Comparison of ENCODE assay signal across 18 cellular contexts in the genomic region with DNA sequence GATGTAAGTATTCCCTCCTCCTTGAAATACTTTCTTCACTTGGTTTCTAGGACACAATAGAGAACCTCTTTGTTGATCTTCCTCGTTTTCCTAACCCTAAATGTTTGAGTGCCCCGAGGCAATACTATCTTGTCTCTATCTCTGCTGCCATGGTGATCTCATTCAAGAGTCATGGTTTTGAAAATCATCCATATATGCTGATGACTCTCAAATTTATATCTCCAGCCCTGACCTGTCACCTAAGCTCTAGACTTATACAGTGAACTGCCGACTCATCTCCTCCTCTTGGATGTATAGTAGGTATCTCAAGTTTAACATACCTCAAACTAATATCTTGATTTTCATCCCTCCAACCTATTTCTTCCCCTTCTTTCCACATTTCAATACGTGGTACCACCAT.
DNase-seq lines count a peak whose midpoint lies in the region; ATAC-seq and TF ChIP-seq lines count a peak whose summit lies in the region.
"Had no signal": no experiment of that assay in that cellular context is flagged by ENCODE, and none has a peak within 500 bp of the region (broad histone marks: within the 10 kb centered on the region; RNA-seq: fewer than 3 reads in every experiment).

No MANE protein-coding gene starts in this region.

- 92 to 96% (median 94%) methylated on average over 4 of the region's 4 CpGs for WGBS in psoas muscle, 3 donors
- 87 to 90% methylated on average over 4 of the region's 4 CpGs for WGBS in transverse colon (ENCODE audit: low coverage in 1 of 2), 2 donors

- H3K4me1 Mint-ChIP-seq in CD4-positive, alpha-beta memory T cell, result peaks cover 6 to 9% (median 7%) of the 10 kb centered on the region in 4 donors

- no peak for TF ChIP-seq POLR2A in transverse colon (IDR thresholded peaks at IDR 0.05)

- H3K9ac ChIP-seq in PC-3 (ENCODE audit: low read length), result no peak overlapping the region

- POLR2A ChIA-PET in PC-3 (lab: Charles Lee; ENCODE audit: unreplicated experiment), result no interaction called here
- POLR2A ChIA-PET in CD4-positive, alpha-beta memory T cell (lab: Charles Lee; ENCODE audit: partially characterized antibody), result no interaction called here

- no peaks in the 10 kb centered on the region for H3F3A ChIP-seq in PC-3 (ENCODE audit: low read length, unreplicated experiment)

- in situ Hi-C loops in transverse colon (cut with MboI; ENCODE audit: low pct_ligation_motif_present in 1 of 4, low pct_unique_long_range_greater_than_20kb in 1 of 4, low sequenced_read_pairs in 3 of 4), result loop anchor here in 2 of 4 donors (10.0 to 25.0 kb wide), 2 partner anchors 459 to 461 kb away; no protein-coding TSS in a partner anchor

- H3K4me3 ChIP-seq in PC-3 (ENCODE audit: low read length) (no peak overlapping the region), psoas muscle (no peak overlapping the region), transverse colon (no peak overlapping the region)
- H3K4me3 ChIP-seq in CD4-positive, alpha-beta memory T cell (ENCODE audit: low read length in 2 of 2), result no peak overlapping the region

- no peak overlapping the region for H3K4me2 ChIP-seq in PC-3 (ENCODE audit: low read length)

- no peak overlapping the region for H2AFZ ChIP-seq in PC-3 (ENCODE audit: low read length)

- H3K4me1 ChIP-seq in PC-3 (ENCODE audit: insufficient read depth, low read length) (peaks cover 15% of the 10 kb centered on the region), foreskin keratinocyte (peaks cover 3% of the 10 kb centered on the region), psoas muscle (peaks cover 11% of the 10 kb centered on the region), transverse colon (peaks cover 3 to 13% (median 7%) of the 10 kb centered on the region in 4 donors)
- peaks cover 7% of the 10 kb centered on the region for H3K4me1 ChIP-seq in CD4-positive, alpha-beta memory T cell (ENCODE audit: insufficient read depth, low read length)
- H3K4me1 ChIP-seq: Caco-2 had no signal

- no peaks in the 10 kb centered on the region for H4K20me1 ChIP-seq in PC-3 (ENCODE audit: low read length)

- no peak overlapping the region for H3K27ac Mint-ChIP-seq in CD4-positive, alpha-beta memory T cell
- H3K27ac Mint-ChIP-seq: CD4-positive, CD25-positive, alpha-beta regulatory T cell had no signal

- intact Hi-C loops in PC-3 (cut with micrococcal nuclease) (loop anchor here (10.0 kb wide), 1 partner anchor 391 kb away; no protein-coding TSS in a partner anchor), psoas muscle (cut with DNase I) (loop anchor here (10.0 kb wide), 1 partner anchor 111 kb away; no protein-coding TSS in a partner anchor), transverse colon (cut with DNase I; ENCODE audit: low total_unique reads) (loop anchor here (10.0 kb wide), 1 partner anchor 461 kb away; no protein-coding TSS in a partner anchor)
- intact Hi-C loops in CD4-positive, alpha-beta memory T cell (cut with micrococcal nuclease), result loop anchor here (10.0 kb wide), 1 partner anchor 259 kb away; no protein-coding TSS in a partner anchor

- H3K9me3 ChIP-seq in PC-3 (ENCODE audit: low read length) (no peaks in the 10 kb centered on the region), psoas muscle (no peaks in the 10 kb centered on the region), transverse colon (no peaks in the 10 kb centered on the region)
- H3K9me3 ChIP-seq in CD4-positive, alpha-beta memory T cell (ENCODE audit: control insufficient read depth in 1 of 2, low read length in 2 of 2), result no peaks in the 10 kb centered on the region
- H3K9me3 ChIP-seq: BE2C, Caco-2 had no signal

- H3K27ac ChIP-seq in PC-3 (ENCODE audit: low read length) (no peak overlapping the region), foreskin keratinocyte (no peak overlapping the region), psoas muscle (no peak overlapping the region), transverse colon (no peak overlapping the region)
- H3K27ac ChIP-seq in CD4-positive, alpha-beta memory T cell (ENCODE audit: low read depth, low read length), result no peak overlapping the region

- no peak for TF ChIP-seq CTCF in PC-3 (conservative IDR thresholded peaks at IDR 0.05; ENCODE audit: low read depth, low read length)
- TF ChIP-seq CTCF in foreskin keratinocyte (conservative IDR thresholded peaks at IDR 0.05), result no peak
- no peak for TF ChIP-seq CTCF in psoas muscle (IDR thresholded peaks at IDR 0.05)
- no peak for TF ChIP-seq CTCF in transverse colon (IDR thresholded peaks at IDR 0.05)

- H3K4me3 Mint-ChIP-seq in CD4-positive, alpha-beta memory T cell, result no peak overlapping the region
- H3K4me3 Mint-ChIP-seq: CD4-positive, CD25-positive, alpha-beta regulatory T cell had no signal

- CTCF ChIA-PET in PC-3 (lab: Charles Lee), result no interaction called here
- CTCF ChIA-PET in CD4-positive, alpha-beta memory T cell (lab: Charles Lee; ENCODE audit: partially characterized antibody), result no interaction called here

- H3K36me3 Mint-ChIP-seq in CD4-positive, alpha-beta memory T cell, result peaks cover 13 to 15% of the 10 kb centered on the region in 2 donors

- no TSS peak for BruUV-seq in PC-3 (replicated peaks; lab: Mats Ljungman, UMichigan)

- H3K79me2 ChIP-seq in PC-3 (ENCODE audit: low read length), result no peaks in the 10 kb centered on the region

- DNase-seq in EH (ENCODE audit: low read depth) (peak; percentile 40), ELR (ENCODE audit: low read depth) (peak; percentile 44), PC-3 (peak; percentile 36), foreskin keratinocyte (peak in 1 of 2 donors; percentile 50), psoas muscle (no peak), T1000 (lab: John Stamatoyannopoulos, UW) (no peak), transverse colon (no peak)
- DNase-seq in CD4-positive, alpha-beta memory T cell, result no peak
- DNase-seq: ACHN; BE2C; C1 segment of cervical spinal cord; Caco-2; CD4-positive, CD25-positive, alpha-beta regulatory T cell; DMS153; DMS79; HCEC 1CT; IMR-90; KBM-7 had no signal

- H3K9me3 Mint-ChIP-seq in CD4-positive, alpha-beta memory T cell, result no peaks in the 10 kb centered on the region
- H3K9me3 Mint-ChIP-seq: CD4-positive, CD25-positive, alpha-beta regulatory T cell had no signal

- H3K27me3 Mint-ChIP-seq in CD4-positive, alpha-beta memory T cell, result no peaks in the 10 kb centered on the region
- H3K27me3 Mint-ChIP-seq: CD4-positive, CD25-positive, alpha-beta regulatory T cell had no signal

- ATAC-seq in PC-3 (peak; percentile 16; the same call in 1 of the 2 replicates), foreskin keratinocyte (peak; percentile 69), psoas muscle (no peak)

- no peaks in the 10 kb centered on the region for H3K9me2 ChIP-seq in PC-3 (replicated peaks; ENCODE audit: low read length)

- TF ChIP-seq EP300 in transverse colon (IDR thresholded peaks at IDR 0.05; ENCODE audit: low read depth), result no peak

- H3K27me3 ChIP-seq in PC-3 (ENCODE audit: low read length) (no peaks in the 10 kb centered on the region), foreskin keratinocyte (no peaks in the 10 kb centered on the region), psoas muscle (ENCODE audit: insufficient read depth in 3 of 3, low read length in 2 of 3) (no peaks in the 10 kb centered on the region), transverse colon (no peaks in the 10 kb centered on the region)
- H3K27me3 ChIP-seq in CD4-positive, alpha-beta memory T cell (ENCODE audit: insufficient read depth, low read length), result no peaks in the 10 kb centered on the region
- H3K27me3 ChIP-seq: BE2C had no signal

- H3K36me3 ChIP-seq in PC-3 (ENCODE audit: low read depth, low read length) (peaks cover 17% of the 10 kb centered on the region), psoas muscle (ENCODE audit: insufficient read depth in 1 of 2, low read depth in 1 of 2) (peaks cover 0 to 45% of the 10 kb centered on the region in 2 donors), transverse colon (peaks cover 0 to 13% (median 5%) of the 10 kb centered on the region in 4 donors)
- H3K36me3 ChIP-seq in CD4-positive, alpha-beta memory T cell (ENCODE audit: insufficient read depth, low read length), result peaks cover 7% of the 10 kb centered on the region

Comparison
In these comparisons a context has a peak if more than half of its experiments do, and no peak if none do; other contexts are left out.
1. DNase-seq: peak in EH (single experiment), ELR (single experiment) and PC-3 (single experiment); none in CD4-positive, alpha-beta memory T cell (0 of 5), psoas muscle (0 of 2), T1000 (single experiment) and transverse colon (single experiment).
2. ATAC-seq: peak in PC-3 (single experiment) and foreskin keratinocyte (single experiment); none in psoas muscle (0 of 4).